8 cellular contexts compared by ENCODE assay signal in genomic region chr20:37527638-37528441, GRCh38. TPM values are rescaled to one million over a fixed set of nuclear protein-coding genes. Genes with fewer than 3 reads are reported as not detected.
A peak's percentile ranks its signal among the peaks of the same experiment; 100 is the strongest.
DNase-seq lines count a peak whose midpoint lies in the region; ATAC-seq lines count a peak whose summit lies in the region.

A gene with protein sequence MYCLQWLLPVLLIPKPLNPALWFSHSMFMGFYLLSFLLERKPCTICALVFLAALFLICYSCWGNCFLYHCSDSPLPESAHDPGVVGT (minus strand): TSS chr20:37527876. CDS start chr20:37519174, 8,702 bp downstream.

- H3K9me3 ChIP-seq in CD8-positive, alpha-beta memory T cell (ENCODE audit: low read length): no peaks in the 10 kb centered on the region
- H3K9me3 ChIP-seq in HUES6 (ENCODE audit: control insufficient read depth, insufficient read depth, low read depth, low read length) (no peaks in the 10 kb centered on the region), NT2/D1 (ENCODE audit: insufficient read depth, low read length) (peaks cover 4% of the 10 kb centered on the region; the same call in 1 of the 2 replicates), endocrine pancreas (ENCODE audit: control insufficient read depth, low read length) (no peaks in the 10 kb centered on the region)

- peak; percentile 92 to 97 (median 96) for DNase-seq in CD8-positive, alpha-beta memory T cell
- DNase-seq in NT2/D1 (ENCODE audit: low read depth, low spot score) (peak; percentile 78), mesenteric fat pad (ENCODE audit: low spot score) (peak; percentile 96)
- DNase-seq in activated CD8-positive, alpha-beta memory T cell treated with anti-CD3 and anti-CD28 coated beads, Interleukin-2, amount 50 U/mL, for 1 hour (ENCODE audit: extremely low read depth): peak; percentile 87
- DNase-seq in stimulated activated CD8-positive, alpha-beta memory T cell treated with anti-CD3 and anti-CD28 coated beads, Interleukin-15, amount 100 ng/mL, for 1 hour (ENCODE audit: low read depth): peak; percentile 90

- H3K4me1 Mint-ChIP-seq in CD8-positive, alpha-beta memory T cell: peaks cover 44 to 60% (median 47%) of the 10 kb centered on the region in 3 donors

- H3K36me3 Mint-ChIP-seq in CD8-positive, alpha-beta memory T cell: peaks cover 0 to 14% (median 8%) of the 10 kb centered on the region in 3 donors

- H3K36me3 ChIP-seq in CD8-positive, alpha-beta memory T cell (ENCODE audit: insufficient read depth, low read length): no peaks in the 10 kb centered on the region
- peaks cover 5% of the 10 kb centered on the region; the same call in 1 of the 2 replicates for H3K36me3 ChIP-seq in HUES6 (ENCODE audit: control insufficient read depth, insufficient read depth, low read length)
- peaks cover 31% of the 10 kb centered on the region for H3K36me3 ChIP-seq in NT2/D1 (ENCODE audit: insufficient read depth, insufficient read length, low read length)
- no peaks in the 10 kb centered on the region for H3K36me3 ChIP-seq in endocrine pancreas (ENCODE audit: control insufficient read depth, insufficient read depth, low read length)

- H3K27ac Mint-ChIP-seq in CD8-positive, alpha-beta memory T cell: peak within 1 kb of the TSS; percentile 98 to 100 (median 100)

- peak within 1 kb of the TSS; percentile 95 for H3K27ac ChIP-seq in CD8-positive, alpha-beta memory T cell (ENCODE audit: low read depth, low read length)
- peak within 1 kb of the TSS; percentile 100 for H3K27ac ChIP-seq in HUES6 (ENCODE audit: low read depth, low read length)

- H3K4me3 ChIP-seq in CD8-positive, alpha-beta memory T cell (ENCODE audit: low read length): peak within 1 kb of the TSS; percentile 70
- peak within 1 kb of the TSS; percentile 91 for H3K4me3 ChIP-seq in HUES6 (ENCODE audit: low read depth, low read length)
- H3K4me3 ChIP-seq in NT2/D1 (ENCODE audit: insufficient read length, low read depth): peak within 1 kb of the TSS; percentile 95
- H3K4me3 ChIP-seq in endocrine pancreas (ENCODE audit: control insufficient read depth, insufficient read depth, low read length): peak within 1 kb of the TSS; percentile 82

- CTCF ChIA-PET in CD8-positive, alpha-beta memory T cell (lab: Charles Lee): interaction anchor here (1.0 to 1.9 kb wide), 2 partner anchors 143 to 332 kb away, joined by 4 to 6 read pairs; no protein-coding TSS in a partner anchor

- no peaks in the 10 kb centered on the region for H3K27me3 ChIP-seq in CD8-positive, alpha-beta memory T cell (ENCODE audit: insufficient read depth, low read length, poor library complexity, severe bottlenecking)
- H3K27me3 ChIP-seq in HUES6 (ENCODE audit: control insufficient read depth, insufficient read depth, low read length): no peaks in the 10 kb centered on the region
- H3K27me3 ChIP-seq in NT2/D1 (ENCODE audit: insufficient read depth, insufficient read length): no peaks in the 10 kb centered on the region
- H3K27me3 ChIP-seq in endocrine pancreas (ENCODE audit: control insufficient read depth, insufficient read depth, low read length): no peaks in the 10 kb centered on the region

- peak within 1 kb of the TSS; percentile 83 to 94 (median 87) for H3K4me3 Mint-ChIP-seq in CD8-positive, alpha-beta memory T cell

- peaks cover 41% of the 10 kb centered on the region for H3K4me1 ChIP-seq in CD8-positive, alpha-beta memory T cell (ENCODE audit: insufficient read depth, low read length)
- peaks cover 38% of the 10 kb centered on the region for H3K4me1 ChIP-seq in HUES6 (ENCODE audit: control insufficient read depth, insufficient read depth, low read length)
- H3K4me1 ChIP-seq in NT2/D1 (ENCODE audit: insufficient read depth, insufficient read length): peaks cover 20% of the 10 kb centered on the region
- H3K4me1 ChIP-seq in endocrine pancreas (ENCODE audit: control insufficient read depth, insufficient read depth, low read length): no peaks in the 10 kb centered on the region

- peaks cover 0 to 6% of the 10 kb centered on the region in 2 donors for H3K27me3 Mint-ChIP-seq in CD8-positive, alpha-beta memory T cell

- ATAC-seq in GM21367 (IDR thresholded peaks at IDR 0.05; ENCODE audit: unreplicated experiment): peak; percentile 42

- H3K9ac ChIP-seq in HUES6 (ENCODE audit: low read length) (peak within 1 kb of the TSS; percentile 100), NT2/D1 (ENCODE audit: insufficient read length, low read depth) (peak within 1 kb of the TSS; percentile 97), endocrine pancreas (ENCODE audit: control insufficient read depth, insufficient read depth, low read length) (peak within 1 kb of the TSS; percentile 98)

- POLR2A ChIA-PET in CD8-positive, alpha-beta memory T cell (lab: Charles Lee): interaction anchor here (0.6 to 1.1 kb wide), 3 partner anchors 333 to 349 kb away, joined by 3 to 6 read pairs (median 3); partner anchors contain the start of genes MROH8 and RPN2

- H3K9me3 Mint-ChIP-seq in CD8-positive, alpha-beta memory T cell: no peaks in the 10 kb centered on the region

RNA-seq across cellular contexts. Expression of the gene that starts here (rescaled TPM):
- 10 to 100 TPM; 37.5 to 40.9 TPM for total RNA-seq in CD8-positive, alpha-beta memory T cell
- polyA plus RNA-seq in CD8-positive, alpha-beta memory T cell: 74.7 TPM
- 148 TPM for total RNA-seq in mesenteric fat pad

Comparison
In these comparisons a context has a peak if more than half of its experiments do, and no peak if none do; other contexts are left out.
1. Peak in every context shown above with its lines: DNase-seq, ATAC-seq, H3K4me3 ChIP-seq and H3K27ac ChIP-seq.